8 cellular contexts compared by ENCODE assay signal in the genomic region with DNA sequence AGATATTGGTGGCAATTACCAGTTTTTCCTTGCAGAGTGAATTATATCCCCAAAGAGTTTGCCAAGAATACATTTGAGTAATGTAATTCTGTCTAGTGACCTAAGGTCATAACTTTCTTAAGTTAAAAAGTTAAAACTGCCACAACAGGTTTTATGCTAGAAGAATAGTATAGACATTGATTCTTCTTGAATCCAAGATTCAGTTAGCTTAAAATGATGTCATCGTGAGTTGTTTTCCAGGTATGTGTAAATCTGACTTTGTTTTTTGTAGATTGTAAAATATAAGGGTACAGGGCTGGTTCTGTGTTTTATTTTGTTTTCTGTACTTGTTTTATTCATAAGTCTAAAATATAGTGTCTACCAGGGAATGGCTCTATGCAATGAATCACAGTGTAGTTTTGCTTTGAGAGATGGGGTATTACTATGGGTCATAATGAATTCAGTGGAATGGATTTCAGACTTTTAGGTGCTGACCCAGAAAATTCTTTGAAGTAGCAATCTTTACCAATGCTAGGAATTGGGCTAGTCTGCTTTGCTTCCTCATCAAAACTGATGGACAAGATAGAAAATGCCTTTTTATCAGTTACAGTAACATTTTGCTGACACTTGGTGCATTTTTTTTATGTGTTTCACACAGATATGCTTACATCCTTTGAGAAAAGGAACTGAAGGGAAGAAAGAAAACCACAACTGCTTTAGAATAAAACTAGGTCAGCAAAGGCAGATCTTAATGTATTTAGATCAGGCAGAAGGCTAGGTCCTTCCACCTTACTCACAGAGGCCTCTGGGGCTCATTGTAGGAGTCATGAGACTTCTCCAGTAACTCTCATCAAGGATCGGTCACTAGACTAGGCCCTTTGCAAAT. TPM values are rescaled to one million over a fixed set of nuclear protein-coding genes. Genes with fewer than 3 reads are reported as not detected.
DNase-seq lines count a peak whose midpoint lies in the region; ATAC-seq and TF ChIP-seq lines count a peak whose summit lies in the region.

No MANE protein-coding gene starts in this region.

- peak overlapping the region; percentile 9 for H3K4me3 ChIP-seq in GM12865 (ENCODE audit: low read depth, low read length)
- H3K4me3 ChIP-seq in Jurkat, Clone E6-1 (ENCODE audit: low read length), result peak overlapping the region; percentile 28

- TF ChIP-seq CTCF in GM12865 (IDR thresholded peaks at IDR 0.05; ENCODE audit: insufficient read depth, low read depth, low read length, missing control alignments), result no peak

- peak overlapping the region; percentile 51 for H3K4me3 Mint-ChIP-seq in central memory CD8-positive, alpha-beta T cell

- H3K27me3 Mint-ChIP-seq in central memory CD8-positive, alpha-beta T cell, result no peaks in the 10 kb centered on the region

- H3K4me1 Mint-ChIP-seq in central memory CD8-positive, alpha-beta T cell, result peaks cover 84% of the 10 kb centered on the region

- ATAC-seq in GM21526 (IDR thresholded peaks at IDR 0.05; ENCODE audit: low FRiP score, unreplicated experiment), result peak; percentile 39
- ATAC-seq in central memory CD8-positive, alpha-beta T cell (replicated peaks; ENCODE audit: extremely low read depth, poor library complexity, severe bottlenecking), result peak; percentile 66

- peak; percentile 70 for DNase-seq in GM12865 (ENCODE audit: low read depth)
- peak; percentile 88 for DNase-seq in Jurkat, Clone E6-1 (ENCODE audit: low read depth, low spot score)
- no peak for DNase-seq in central memory CD8-positive, alpha-beta T cell (ENCODE audit: low spot score in 2 of 2)
- no peak for DNase-seq in NCI-H187 (lab: John Stamatoyannopoulos, UW)
- DNase-seq in NCI-H69 (lab: John Stamatoyannopoulos, UW), result no peak
- DNase-seq in hippocampal formation (lab: John Stamatoyannopoulos, UW), result no peak
- no peak for DNase-seq in activated effector memory CD4-positive, alpha-beta T cell treated with anti-CD3 and anti-CD28 coated beads, Interleukin-2, amount 50 U/mL, for 16 hours

- H3K36me3 Mint-ChIP-seq in central memory CD8-positive, alpha-beta T cell (ENCODE audit: insufficient read depth), result peaks cover 2% of the 10 kb centered on the region

- peaks cover 5% of the 10 kb centered on the region for H3K9me3 Mint-ChIP-seq in central memory CD8-positive, alpha-beta T cell

- peak overlapping the region; percentile 87 for H3K27ac Mint-ChIP-seq in central memory CD8-positive, alpha-beta T cell (ENCODE audit: low read depth)

RNA-seq across cellular contexts. Expression of a gene that starts 20.8 kb away (rescaled TPM):
- polyA plus RNA-seq in Jurkat, Clone E6-1 (2012; ENCODE audit: insufficient read depth, insufficient read length), result 12.4 TPM

Comparison
In these comparisons a context has a peak if more than half of its experiments do, and no peak if none do; other contexts are left out.
1. DNase-seq: peak in GM12865 (single experiment) and Jurkat, Clone E6-1 (single experiment); none in central memory CD8-positive, alpha-beta T cell (0 of 2), NCI-H187 (0 of 2), NCI-H69 (single experiment), hippocampal formation (0 of 2) and activated effector memory CD4-positive, alpha-beta T cell treated with anti-CD3 and anti-CD28 coated beads, Interleukin-2, amount 50 U/mL, for 16 hours (single experiment).